In the genomic region with DNA sequence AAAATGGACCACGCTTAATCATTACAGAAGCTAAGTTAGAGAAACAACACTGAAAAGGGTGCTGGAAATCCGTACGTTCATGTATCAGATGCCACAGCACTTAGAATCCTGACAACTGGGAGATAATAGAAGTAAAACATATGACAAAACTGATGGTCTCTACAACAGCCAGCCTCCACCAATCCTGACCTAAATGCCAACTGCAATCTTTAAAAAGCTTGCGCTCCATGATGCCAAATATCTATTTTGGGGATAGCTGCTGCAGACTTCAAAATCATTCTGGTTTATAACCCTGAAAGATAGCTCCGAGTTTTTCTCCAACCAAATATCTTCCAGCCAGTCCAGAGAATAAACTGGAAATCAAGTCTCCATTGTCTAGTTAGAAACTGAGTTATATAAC, we compare ENCODE assay signal across 23 cellular contexts.
DNase-seq lines count a peak whose midpoint lies in the region; ATAC-seq and TF ChIP-seq lines count a peak whose summit lies in the region.
"Had no signal": no experiment of that assay in that cellular context is flagged by ENCODE, and none has a peak within 500 bp of the region (broad histone marks: within the 10 kb centered on the region; RNA-seq: fewer than 3 reads in every experiment).

No MANE protein-coding gene starts in this region.

- no peak for DNase-seq in Right ventricle myocardium inferior (ENCODE audit: missing footprints)
- no peak for DNase-seq in cardiac septum (ENCODE audit: low spot score)
- DNase-seq in cardiac muscle cell (ENCODE audit: low read depth in 1 of 2, low spot score in 1 of 2): no peak
- peak; percentile 38 for DNase-seq in myocyte (ENCODE audit: low read depth)
- no peak for DNase-seq in NCI-H2196 treated with DMSO at 0.1 percent for 48 hours (lab: John Stamatoyannopoulos, UW; ENCODE audit: unreplicated experiment)
- DNase-seq in activated CD4-positive, alpha-beta memory T cell treated with anti-CD3 and anti-CD28 coated beads, Interleukin-2, amount 10 ng/mL, durations not matched to agents 7 days and 5 days: no peak
- no peak for DNase-seq in GDM1 (lab: John Stamatoyannopoulos, UW)
- DNase-seq in NCI-H1417 treated with DMSO at 0.1 percent for 48 hours (lab: John Stamatoyannopoulos, UW): no peak
- DNase-seq: 8988T; Caco-2; CD4-positive, alpha-beta memory T cell; DMS 273 treated with DMSO at 0.1 percent for 48 hours; GM23248; HCEC 1CT; KG1; NCI-H1092 treated with DMSO at 0.1 percent for 48 hours; NCI-H2081; NCI-H2171; NCI-H524 treated with DMSO at 0.1 percent for 48 hours; NCI-H82; OCI-M1; SHP77 had no signal

- no peaks in the 10 kb centered on the region for H3K27me3 ChIP-seq in cardiac muscle cell
- H3K27me3 ChIP-seq: BLaER1 treated with 17β-estradiol and CSF1 and Interleukin-3, amounts not matched to agents 10 nM and 100 nM had no signal

- H3K36me3 ChIP-seq in cardiac muscle cell: no peaks in the 10 kb centered on the region

- H3K4me3 Mint-ChIP-seq in activated CD4-positive, alpha-beta memory T cell treated with anti-CD3 and anti-CD28 coated beads, Interleukin-2, amount 10 ng/mL, durations not matched to agents 7 days and 5 days: no peak overlapping the region
- H3K4me3 Mint-ChIP-seq: CD4-positive, alpha-beta memory T cell had no signal

- POLR2A ChIA-PET in activated CD4-positive, alpha-beta memory T cell treated with anti-CD3 and anti-CD28 coated beads, Interleukin-2, amount 10 ng/mL, durations not matched to agents 7 days and 5 days (lab: Charles Lee): interaction anchor here (1.1 kb wide), 2 partner anchors 13 to 48 kb away, joined by 3 read pairs; no protein-coding TSS in a partner anchor

- TF ChIP-seq CTCF in cardiac muscle cell (IDR thresholded peaks at IDR 0.05; ENCODE audit: low read depth, low read length): no peak

- no peaks in the 10 kb centered on the region for H3K27me3 Mint-ChIP-seq in activated CD4-positive, alpha-beta memory T cell treated with anti-CD3 and anti-CD28 coated beads, Interleukin-2, amount 10 ng/mL, durations not matched to agents 7 days and 5 days
- H3K27me3 Mint-ChIP-seq: CD4-positive, alpha-beta memory T cell had no signal

- peak; percentile 20 for ATAC-seq in Right ventricle myocardium inferior

- no peak overlapping the region for H3K4me3 ChIP-seq in cardiac muscle cell
- H3K4me3 ChIP-seq: BLaER1 treated with 17β-estradiol and CSF1 and Interleukin-3, amounts not matched to agents 10 nM and 100 nM; GM23248 had no signal

- peaks cover 23% of the 10 kb centered on the region for H3K4me1 ChIP-seq in cardiac muscle cell (ENCODE audit: low read depth)

- intact Hi-C loops in Right ventricle myocardium inferior (cut with DNase I): no loop called here
- intact Hi-C loops in cardiac septum (cut with DNase I): no loop called here

- H3K9me3 Mint-ChIP-seq in activated CD4-positive, alpha-beta memory T cell treated with anti-CD3 and anti-CD28 coated beads, Interleukin-2, amount 10 ng/mL, durations not matched to agents 7 days and 5 days: no peaks in the 10 kb centered on the region
- H3K9me3 Mint-ChIP-seq: CD4-positive, alpha-beta memory T cell had no signal

- H3K27ac ChIP-seq in cardiac muscle cell: peak overlapping the region; percentile 20
- H3K27ac ChIP-seq: BLaER1 treated with 17β-estradiol and CSF1 and Interleukin-3, amounts not matched to agents 10 nM and 100 nM; GM23248 had no signal

- CTCF ChIA-PET in activated CD4-positive, alpha-beta memory T cell treated with anti-CD3 and anti-CD28 coated beads, Interleukin-2, amount 10 ng/mL, durations not matched to agents 7 days and 5 days (lab: Charles Lee): no interaction called here

- H3K27ac Mint-ChIP-seq in activated CD4-positive, alpha-beta memory T cell treated with anti-CD3 and anti-CD28 coated beads, Interleukin-2, amount 10 ng/mL, durations not matched to agents 7 days and 5 days: no peak overlapping the region
- H3K27ac Mint-ChIP-seq: CD4-positive, alpha-beta memory T cell had no signal

- peaks cover 10% of the 10 kb centered on the region for H3K4me1 Mint-ChIP-seq in activated CD4-positive, alpha-beta memory T cell treated with anti-CD3 and anti-CD28 coated beads, Interleukin-2, amount 10 ng/mL, durations not matched to agents 7 days and 5 days
- H3K4me1 Mint-ChIP-seq: CD4-positive, alpha-beta memory T cell had no signal

- H3K9me3 ChIP-seq in cardiac muscle cell (ENCODE audit: low read depth): no peaks in the 10 kb centered on the region
- H3K9me3 ChIP-seq: BLaER1 treated with 17β-estradiol and CSF1 and Interleukin-3, amounts not matched to agents 10 nM and 100 nM; Caco-2 had no signal

- H3K36me3 Mint-ChIP-seq in activated CD4-positive, alpha-beta memory T cell treated with anti-CD3 and anti-CD28 coated beads, Interleukin-2, amount 10 ng/mL, durations not matched to agents 7 days and 5 days (ENCODE audit: low read depth): peaks cover 15% of the 10 kb centered on the region
